Comparison of ENCODE assay signal across 4 cellular contexts in genomic region chr12:32956418-32956817, GRCh38. TPM values are rescaled to one million over a fixed set of nuclear protein-coding genes. Genes with fewer than 3 reads are reported as not detected.
"Had no signal": no experiment of that assay in that cellular context is flagged by ENCODE, and none has a peak within 500 bp of the region (broad histone marks: within the 10 kb centered on the region; RNA-seq: fewer than 3 reads in every experiment).

No MANE protein-coding gene starts in this region.

RNA-seq across cellular contexts. Expression of gene PKP2, which starts 59.8 kb away (rescaled TPM):
- total RNA-seq: activated B cell treated with CpG ODN at 0.5 μM for 24 hours; activated CD4-positive, alpha-beta T cell treated with anti-CD3 and anti-CD28 coated beads, Interleukin-2, amount 10 ng/mL, durations not matched to agents 24 days and 14 days; activated T-helper 1 cell treated with anti-CD3 and anti-CD28 coated beads, Interleukin-12 subunit alpha, Interleukin-12 subunit beta, Interleukin-2, Interleukin-4 antibody, amounts not matched to agents 30 ng/mL and 10 ng/mL and 1 ng/mL, durations not matched to agents 14 hours and 24 hours and 36 hours; activated T-helper 17 cell treated with anti-CD3 and anti-CD28 coated beads, Interleukin-2, amount 50 U/mL, for 72 hours had no signal
